20 cellular contexts compared by ENCODE assay signal in the genomic region with DNA sequence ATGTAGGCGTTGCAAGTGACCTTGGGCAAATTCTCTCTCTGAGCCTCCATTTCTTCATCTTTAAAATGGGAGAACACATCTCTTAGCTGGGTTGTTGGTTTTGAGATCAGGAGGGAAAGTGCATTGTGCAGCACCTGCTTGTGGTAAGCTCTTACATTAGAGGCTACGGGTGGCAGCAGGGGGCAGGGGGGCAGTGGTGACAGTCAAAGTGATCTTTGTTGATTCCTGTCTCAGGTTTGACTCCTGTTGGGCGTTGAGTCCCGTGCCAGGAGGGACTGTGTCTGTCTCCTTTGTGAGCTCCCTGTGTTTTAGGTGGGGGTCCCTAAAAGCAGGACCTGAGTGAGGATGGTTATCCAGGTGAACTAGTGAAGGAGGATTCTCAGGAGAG.
"Had no signal": no experiment of that assay in that cellular context is flagged by ENCODE, and none has a peak within 500 bp of the region (broad histone marks: within the 10 kb centered on the region; RNA-seq: fewer than 3 reads in every experiment).

No MANE protein-coding gene starts in this region.

- ATAC-seq: activated CD4-positive, alpha-beta T cell treated with anti-CD3 and anti-CD28 coated beads for 36 hours; activated T-cell treated with anti-CD3 and anti-CD28 coated beads, Interleukin-2, amount 50 U/mL, for 72 hours; T-cell had no signal

- H3K9ac ChIP-seq: KMS-11 had no signal

- H3K27me3 Mint-ChIP-seq: T-cell had no signal

- H3K4me1 Mint-ChIP-seq: activated CD4-positive, alpha-beta memory T cell treated with anti-CD3 and anti-CD28 coated beads, Interleukin-2, amount 10 ng/mL, durations not matched to agents 7 days and 5 days; activated CD4-positive, alpha-beta T cell treated with anti-CD3 and anti-CD28 coated beads for 36 hours; activated naive CD8-positive, alpha-beta T cell treated with anti-CD3 and anti-CD28 coated beads, Interleukin-2, amount 10 ng/mL, durations not matched to agents 7 days and 5 days had no signal

- H3K27me3 ChIP-seq: adrenal gland had no signal

- DNase-seq: activated CD4-positive, alpha-beta memory T cell treated with anti-CD3 and anti-CD28 coated beads, Interleukin-2, amount 10 ng/mL, durations not matched to agents 7 days and 5 days; activated CD4-positive, alpha-beta T cell treated with anti-CD3 and anti-CD28 coated beads for 36 hours; activated CD4-positive, alpha-beta T cell treated with anti-CD3 and anti-CD28 coated beads, Interleukin-2, amount 50 U/mL, for 1 hour; activated naive CD4-positive, alpha-beta T cell treated with anti-CD3 and anti-CD28 coated beads, Interleukin-2, amount 50 U/mL, for 16 hours; activated naive CD8-positive, alpha-beta T cell treated with anti-CD3 and anti-CD28 coated beads, Interleukin-2, amount 10 ng/mL, durations not matched to agents 7 days and 5 days; activated T-cell treated with anti-CD3 and anti-CD28 coated beads, Interleukin-2, amount 50 U/mL, for 72 hours; adrenal gland; anterior cingulate cortex; NCI-H1092; NCI-H1694 treated with DMSO at 0.1 percent for 48 hours; NCI-H2029 treated with DMSO at 0.1 percent for 48 hours; NCI-H345; NCI-H510A; NCI-H526 treated with DMSO at 0.1 percent for 48 hours; NCI-H82; T-cell; T-helper 2 cell; WERI-Rb-1 had no signal

- H3K36me3 ChIP-seq: adrenal gland had no signal

- H3K27ac Mint-ChIP-seq: activated CD4-positive, alpha-beta memory T cell treated with anti-CD3 and anti-CD28 coated beads, Interleukin-2, amount 10 ng/mL, durations not matched to agents 7 days and 5 days; activated CD4-positive, alpha-beta T cell treated with anti-CD3 and anti-CD28 coated beads for 36 hours; activated naive CD8-positive, alpha-beta T cell treated with anti-CD3 and anti-CD28 coated beads, Interleukin-2, amount 10 ng/mL, durations not matched to agents 7 days and 5 days; activated T-cell treated with anti-CD3 and anti-CD28 coated beads, Interleukin-2, amount 50 U/mL, for 72 hours; T-cell had no signal

- H3K27ac ChIP-seq: adrenal gland, KMS-11, SK-N-MC, WERI-Rb-1 had no signal

- H3K9me3 ChIP-seq: adrenal gland had no signal

- H3K4me2 ChIP-seq: KMS-11 had no signal

- H3K4me3 ChIP-seq: adrenal gland, SK-N-MC had no signal

- H3K4me3 Mint-ChIP-seq: activated CD4-positive, alpha-beta memory T cell treated with anti-CD3 and anti-CD28 coated beads, Interleukin-2, amount 10 ng/mL, durations not matched to agents 7 days and 5 days; activated CD4-positive, alpha-beta T cell treated with anti-CD3 and anti-CD28 coated beads for 36 hours; activated naive CD8-positive, alpha-beta T cell treated with anti-CD3 and anti-CD28 coated beads, Interleukin-2, amount 10 ng/mL, durations not matched to agents 7 days and 5 days; activated T-cell treated with anti-CD3 and anti-CD28 coated beads, Interleukin-2, amount 50 U/mL, for 72 hours; T-cell had no signal
